In the genomic region with DNA sequence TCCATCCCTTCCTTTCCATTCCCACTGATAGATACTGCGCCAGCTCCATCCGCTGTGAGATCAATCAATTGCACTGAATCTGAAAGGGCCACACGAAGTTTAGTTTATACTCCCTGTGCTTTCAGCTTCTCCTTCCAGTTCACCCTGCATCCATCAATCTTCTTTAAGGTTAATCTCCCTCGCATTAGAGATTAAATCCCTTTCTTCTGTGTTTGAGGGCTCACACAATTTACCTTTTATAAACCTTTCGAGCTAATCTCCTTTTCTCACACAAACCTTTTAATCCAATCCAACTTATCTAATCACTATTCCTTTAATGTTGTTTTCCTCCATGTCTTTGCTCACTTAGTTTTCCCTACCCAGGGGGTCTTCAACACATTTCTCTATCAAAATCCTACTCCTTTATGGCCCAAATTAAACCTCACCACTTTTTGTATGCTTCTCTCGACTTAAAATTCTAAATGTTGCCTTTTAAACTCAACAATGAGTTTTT, we compare ENCODE assay signal across 1 cellular context.
TF ChIP-seq lines count a peak whose summit lies in the region.

No MANE protein-coding gene starts in this region.

TF ChIP-seq in GM23338, 12 proteins besides CTCF, POLR2A, EP300 and RAD21 (continued from another document):
- TF ChIP-seq, protein P1, sequence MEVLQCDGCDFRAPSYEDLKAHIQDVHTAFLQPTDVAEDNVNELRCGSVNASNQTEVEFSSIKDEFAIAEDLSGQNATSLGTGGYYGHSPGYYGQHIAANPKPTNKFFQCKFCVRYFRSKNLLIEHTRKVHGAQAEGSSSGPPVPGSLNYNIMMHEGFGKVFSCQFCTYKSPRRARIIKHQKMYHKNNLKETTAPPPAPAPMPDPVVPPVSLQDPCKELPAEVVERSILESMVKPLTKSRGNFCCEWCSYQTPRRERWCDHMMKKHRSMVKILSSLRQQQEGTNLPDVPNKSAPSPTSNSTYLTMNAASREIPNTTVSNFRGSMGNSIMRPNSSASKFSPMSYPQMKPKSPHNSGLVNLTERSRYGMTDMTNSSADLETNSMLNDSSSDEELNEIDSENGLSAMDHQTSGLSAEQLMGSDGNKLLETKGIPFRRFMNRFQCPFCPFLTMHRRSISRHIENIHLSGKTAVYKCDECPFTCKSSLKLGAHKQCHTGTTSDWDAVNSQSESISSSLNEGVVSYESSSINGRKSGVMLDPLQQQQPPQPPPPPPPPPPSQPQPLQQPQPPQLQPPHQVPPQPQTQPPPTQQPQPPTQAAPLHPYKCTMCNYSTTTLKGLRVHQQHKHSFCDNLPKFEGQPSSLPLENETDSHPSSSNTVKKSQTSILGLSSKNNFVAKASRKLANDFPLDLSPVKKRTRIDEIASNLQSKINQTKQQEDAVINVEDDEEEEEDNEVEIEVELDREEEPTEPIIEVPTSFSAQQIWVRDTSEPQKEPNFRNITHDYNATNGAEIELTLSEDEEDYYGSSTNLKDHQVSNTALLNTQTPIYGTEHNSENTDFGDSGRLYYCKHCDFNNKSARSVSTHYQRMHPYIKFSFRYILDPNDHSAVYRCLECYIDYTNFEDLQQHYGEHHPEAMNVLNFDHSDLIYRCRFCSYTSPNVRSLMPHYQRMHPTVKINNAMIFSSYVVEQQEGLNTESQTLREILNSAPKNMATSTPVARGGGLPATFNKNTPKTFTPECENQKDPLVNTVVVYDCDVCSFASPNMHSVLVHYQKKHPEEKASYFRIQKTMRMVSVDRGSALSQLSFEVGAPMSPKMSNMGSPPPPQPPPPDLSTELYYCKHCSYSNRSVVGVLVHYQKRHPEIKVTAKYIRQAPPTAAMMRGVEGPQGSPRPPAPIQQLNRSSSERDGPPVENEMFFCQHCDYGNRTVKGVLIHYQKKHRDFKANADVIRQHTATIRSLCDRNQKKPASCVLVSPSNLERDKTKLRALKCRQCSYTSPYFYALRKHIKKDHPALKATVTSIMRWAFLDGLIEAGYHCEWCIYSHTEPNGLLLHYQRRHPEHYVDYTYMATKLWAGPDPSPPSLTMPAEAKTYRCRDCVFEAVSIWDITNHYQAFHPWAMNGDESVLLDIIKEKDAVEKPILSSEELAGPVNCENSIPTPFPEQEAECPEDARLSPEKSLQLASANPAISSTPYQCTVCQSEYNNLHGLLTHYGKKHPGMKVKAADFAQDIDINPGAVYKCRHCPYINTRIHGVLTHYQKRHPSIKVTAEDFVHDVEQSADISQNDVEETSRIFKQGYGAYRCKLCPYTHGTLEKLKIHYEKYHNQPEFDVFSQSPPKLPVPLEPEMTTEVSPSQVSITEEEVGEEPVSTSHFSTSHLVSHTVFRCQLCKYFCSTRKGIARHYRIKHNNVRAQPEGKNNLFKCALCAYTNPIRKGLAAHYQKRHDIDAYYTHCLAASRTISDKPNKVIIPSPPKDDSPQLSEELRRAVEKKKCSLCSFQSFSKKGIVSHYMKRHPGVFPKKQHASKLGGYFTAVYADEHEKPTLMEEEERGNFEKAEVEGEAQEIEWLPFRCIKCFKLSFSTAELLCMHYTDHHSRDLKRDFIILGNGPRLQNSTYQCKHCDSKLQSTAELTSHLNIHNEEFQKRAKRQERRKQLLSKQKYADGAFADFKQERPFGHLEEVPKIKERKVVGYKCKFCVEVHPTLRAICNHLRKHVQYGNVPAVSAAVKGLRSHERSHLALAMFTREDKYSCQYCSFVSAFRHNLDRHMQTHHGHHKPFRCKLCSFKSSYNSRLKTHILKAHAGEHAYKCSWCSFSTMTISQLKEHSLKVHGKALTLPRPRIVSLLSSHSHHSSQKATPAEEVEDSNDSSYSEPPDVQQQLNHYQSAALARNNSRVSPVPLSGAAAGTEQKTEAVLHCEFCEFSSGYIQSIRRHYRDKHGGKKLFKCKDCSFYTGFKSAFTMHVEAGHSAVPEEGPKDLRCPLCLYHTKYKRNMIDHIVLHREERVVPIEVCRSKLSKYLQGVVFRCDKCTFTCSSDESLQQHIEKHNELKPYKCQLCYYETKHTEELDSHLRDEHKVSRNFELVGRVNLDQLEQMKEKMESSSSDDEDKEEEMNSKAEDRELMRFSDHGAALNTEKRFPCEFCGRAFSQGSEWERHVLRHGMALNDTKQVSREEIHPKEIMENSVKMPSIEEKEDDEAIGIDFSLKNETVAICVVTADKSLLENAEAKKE (CRISPR knock-in tag; IDR thresholded peaks at IDR 0.05), result no peak
